In genomic region chr21:32653326-32653901, GRCh38 we compare ENCODE assay signal across 8 cellular contexts. TPM values are rescaled to one million over a fixed set of nuclear protein-coding genes. Genes with fewer than 3 reads are reported as not detected.
DNase-seq lines count a peak whose midpoint lies in the region; ATAC-seq and TF ChIP-seq lines count a peak whose summit lies in the region.

No MANE protein-coding gene starts in this region.

- H2AFZ ChIP-seq in PC-9: no peak overlapping the region

- H3F3A ChIP-seq in PC-9 (ENCODE audit: insufficient read depth, low read depth): no peaks in the 10 kb centered on the region

- intact Hi-C loops in PC-9 (cut with micrococcal nuclease; ENCODE audit: unreplicated experiment): loop anchor here (2.0 to 5.0 kb wide), 3 partner anchors 119 to 543 kb away; partner anchors contain the start of gene PAXBP1

- POLR2A ChIA-PET in PC-9 (lab: Charles Lee; ENCODE audit: unreplicated experiment): no interaction called here

- H3K4me3 ChIP-seq in HFF-Myc (replicated peaks; ENCODE audit: low read depth, low read length) (no peak overlapping the region), PC-9 (no peak overlapping the region)

- H3K27me3 Mint-ChIP-seq in chondrocyte (ENCODE audit: low read depth) (no peaks in the 10 kb centered on the region), nephron progenitor cell (ENCODE audit: low read depth, poor library complexity) (peaks cover 3% of the 10 kb centered on the region)

- H3K27me3 ChIP-seq in PC-9 (ENCODE audit: insufficient read depth, low read depth): no peaks in the 10 kb centered on the region

- H3K79me2 ChIP-seq in PC-9 (ENCODE audit: low read depth): no peaks in the 10 kb centered on the region

- no peaks in the 10 kb centered on the region for H4K20me1 ChIP-seq in PC-9 (ENCODE audit: insufficient read depth)

- H3K27ac Mint-ChIP-seq in chondrocyte (ENCODE audit: unreplicated experiment) (no peak overlapping the region), nephron progenitor cell (no peak overlapping the region)

- TF ChIP-seq CTCF in HFF-Myc (IDR thresholded peaks at IDR 0.05; ENCODE audit: low read depth, low read length, missing control alignments) (peak; percentile 67), PC-9 (conservative IDR thresholded peaks at IDR 0.05) (peak; percentile 67), chondrocyte (IDR thresholded peaks at IDR 0.05) (peak; percentile 76), nephron progenitor cell (IDR thresholded peaks at IDR 0.05) (peak; percentile 67)

- H3K4me1 Mint-ChIP-seq in chondrocyte (ENCODE audit: low read depth) (peaks cover 6% of the 10 kb centered on the region), nephron progenitor cell (no peaks in the 10 kb centered on the region)

- no peaks in the 10 kb centered on the region for H3K36me3 ChIP-seq in PC-9 (ENCODE audit: low read depth)

- peak; percentile 11 for DNase-seq in NCI-H146 treated with DMSO at 0.1 percent for 48 hours (lab: John Stamatoyannopoulos, UW; ENCODE audit: unreplicated experiment)
- no peak for DNase-seq in NCI-H146 (lab: John Stamatoyannopoulos, UW)
- no peak for DNase-seq in HFF-Myc (ENCODE audit: extremely low read depth, low read depth)
- no peak for DNase-seq in PC-9
- DNase-seq in chondrocyte (ENCODE audit: low spot score): no peak
- peak; percentile 18 for DNase-seq in nephron progenitor cell

- no peaks in the 10 kb centered on the region for H3K9me3 Mint-ChIP-seq in chondrocyte (ENCODE audit: low read depth)
- no peaks in the 10 kb centered on the region for H3K9me3 Mint-ChIP-seq in nephron progenitor cell

- CTCF ChIA-PET in PC-9 (lab: Charles Lee): no interaction called here

- H3K27ac ChIP-seq in PC-9: no peak overlapping the region

- BruUV-seq in PC-9 (replicated peaks; lab: Mats Ljungman, UMichigan): no TSS peak

- no peaks in the 10 kb centered on the region for H3K9me3 ChIP-seq in PC-9 (ENCODE audit: insufficient read depth, low read depth)

- no peaks in the 10 kb centered on the region for H3K4me1 ChIP-seq in PC-9 (replicated peaks; ENCODE audit: insufficient read depth)

- H3K4me2 ChIP-seq in PC-9: no peak overlapping the region

- peaks cover 12% of the 10 kb centered on the region for H3K36me3 Mint-ChIP-seq in chondrocyte (ENCODE audit: low read depth)
- no peaks in the 10 kb centered on the region for H3K36me3 Mint-ChIP-seq in nephron progenitor cell (ENCODE audit: low read depth)

- ATAC-seq in GM21528 (IDR thresholded peaks at IDR 0.05; ENCODE audit: low FRiP score, unreplicated experiment) (no peak), HG03342 (IDR thresholded peaks at IDR 0.05; ENCODE audit: unreplicated experiment) (no peak)

- H3K9me2 ChIP-seq in PC-9 (ENCODE audit: insufficient read depth): no peaks in the 10 kb centered on the region

- no peak overlapping the region for H3K4me3 Mint-ChIP-seq in chondrocyte (ENCODE audit: unreplicated experiment)
- H3K4me3 Mint-ChIP-seq in nephron progenitor cell: no peak overlapping the region

RNA-seq across cellular contexts. Expression of gene CFAP298, which starts 41.2 kb away (rescaled TPM):
- total RNA-seq in PC-9 (2021) (31.2 and 35.5 TPM in 2 replicates), chondrocyte (23.4 to 28.0 TPM (median 25.3 TPM) in 3 replicates)

Comparison
In these comparisons a context has a peak if more than half of its experiments do, and no peak if none do; other contexts are left out.
1. DNase-seq: peak in NCI-H146 treated with DMSO at 0.1 percent for 48 hours (single experiment) and nephron progenitor cell (single experiment); none in NCI-H146 (single experiment), HFF-Myc (single experiment), PC-9 (0 of 2) and chondrocyte (single experiment).
2. Peak in every context shown above with its lines, with median percentiles within 50 percentile points of each other: CTCF ChIP-seq.